In the genomic region with DNA sequence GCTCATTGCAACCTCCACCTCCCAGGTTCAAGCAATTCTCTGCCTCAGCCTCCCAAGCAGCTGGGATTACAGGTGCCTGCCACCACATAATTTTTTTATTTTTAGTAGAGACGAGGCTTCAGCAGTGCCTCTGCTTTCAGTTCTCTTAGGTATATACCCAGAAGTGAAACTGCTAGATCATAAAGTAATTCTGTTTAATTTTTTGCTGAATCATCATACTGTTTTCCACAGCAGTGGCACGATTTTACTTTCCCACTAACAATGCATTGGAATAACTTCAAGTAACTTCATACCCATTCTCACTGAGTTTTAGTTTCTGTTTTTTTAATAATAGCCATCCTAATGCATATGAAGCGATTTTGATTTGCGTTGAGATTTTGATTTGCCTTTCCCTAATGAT, we compare ENCODE assay signal across 20 cellular contexts.
DNase-seq lines count a peak whose midpoint lies in the region; ATAC-seq, FAIRE-seq and TF ChIP-seq lines count a peak whose summit lies in the region.
"Had no signal": no experiment of that assay in that cellular context is flagged by ENCODE, and none has a peak within 500 bp of the region (broad histone marks: within the 10 kb centered on the region; RNA-seq: fewer than 3 reads in every experiment).

No MANE protein-coding gene starts in this region.

- no peaks in the 10 kb centered on the region for H3K9me2 ChIP-seq in MM.1S (replicated peaks; ENCODE audit: insufficient read depth, low read length)

- POLR2A ChIA-PET in K562 (lab: Yijun Ruan, JAX) = no interaction called here

- no peaks in the 10 kb centered on the region for H3K27me3 ChIP-seq in MM.1S (replicated peaks; ENCODE audit: insufficient read depth, low read length)
- no peaks in the 10 kb centered on the region for H3K27me3 ChIP-seq in K562 (ENCODE audit: control insufficient read depth in 2 of 2, insufficient read depth in 2 of 2, low read length in 2 of 2)
- no peaks in the 10 kb centered on the region for H3K27me3 ChIP-seq in ovary
- H3K27me3 ChIP-seq: BE2C had no signal

- DNase-seq in CD14-positive monocyte (ENCODE audit: low spot score) (no peak), MM.1S (peak; percentile 31), MV-4-11 (lab: John Stamatoyannopoulos, UW) (peak; percentile 18), K562 (ENCODE audit: extremely low read depth in 1 of 4, low spot score in 3 of 4) (no peak), ovary (no peak), nephron progenitor cell (no peak)
- DNase-seq in activated CD4-positive, alpha-beta T cell treated with anti-CD3 and anti-CD28 coated beads, Interleukin-2, amount 50 U/mL, for 48 hours = no peak
- DNase-seq: ACHN; BE2C; C1 segment of cervical spinal cord; CD4-positive, alpha-beta memory T cell; DMS153; DMS79; GDM1; H7; HFFc6 had no signal

- H3K4me3 ChIP-seq in MM.1S (ENCODE audit: low read length) (no peak overlapping the region), K562 (no peak overlapping the region), ovary (no peak overlapping the region)
- H3K4me3 ChIP-seq: GM23338 had no signal

- H3K27ac Mint-ChIP-seq in CD14-positive monocyte (peak overlapping the region in 1 of 7 donors; percentile 79), nephron progenitor cell (no peak overlapping the region)
- H3K27ac Mint-ChIP-seq: CD4-positive, alpha-beta memory T cell; GM23338; HFFc6 had no signal

- FAIRE-seq in K562 (lab: Jason Lieb, UNC) = no peak
- FAIRE-seq: GM12892 had no signal

- no peak for TF ChIP-seq RAD21 in K562 (CRISPR knock-in tag; conservative IDR thresholded peaks at IDR 0.05 in 1 of 2, IDR thresholded peaks at IDR 0.05 in 1 of 2)

- no peaks in the 10 kb centered on the region for H3K36me3 Mint-ChIP-seq in CD14-positive monocyte
- H3K36me3 Mint-ChIP-seq in nephron progenitor cell (ENCODE audit: low read depth) = peaks cover 4% of the 10 kb centered on the region
- H3K36me3 Mint-ChIP-seq: CD4-positive, alpha-beta memory T cell had no signal

- 89% methylated on average over 4 of the region's 4 CpGs for WGBS in K562 (ENCODE audit: insufficient coverage, low coverage, missing lambda C conversion rate)
- 77 to 80% (median 78%) methylated on average over 4 of the region's 4 CpGs for WGBS in ovary, 3 donors

- TF ChIP-seq CTCF in CD14-positive monocyte (IDR thresholded peaks at IDR 0.05) = no peak
- TF ChIP-seq CTCF in MM.1S (IDR thresholded peaks at IDR 0.05; ENCODE audit: low read length) = no peak
- no peak for TF ChIP-seq CTCF in K562 (IDR thresholded peaks at IDR 0.05 in 2 of 3, conservative IDR thresholded peaks at IDR 0.05 in 1 of 3; ENCODE audit: insufficient read depth in 2 of 3, low read depth in 1 of 3, low read length in 3 of 3)
- no peak for TF ChIP-seq CTCF in ovary (IDR thresholded peaks at IDR 0.05)
- no peak for TF ChIP-seq CTCF in nephron progenitor cell (IDR thresholded peaks at IDR 0.05)

- H3F3A ChIP-seq in MM.1S (ENCODE audit: insufficient read depth, low read length) = no peaks in the 10 kb centered on the region

- H3K9ac ChIP-seq in MM.1S (ENCODE audit: low read length) (no peak overlapping the region), K562 (ENCODE audit: insufficient read depth in 1 of 2, low read depth in 2 of 2, low read length in 2 of 2) (no peak overlapping the region)

- peaks cover 6 to 18% (median 8%) of the 10 kb centered on the region in 7 donors for H3K9me3 Mint-ChIP-seq in CD14-positive monocyte
- H3K9me3 Mint-ChIP-seq in nephron progenitor cell = peaks cover 18% of the 10 kb centered on the region

- no peak overlapping the region for H2AFZ ChIP-seq in MM.1S (ENCODE audit: low read length)
- no peak overlapping the region for H2AFZ ChIP-seq in K562 (ENCODE audit: low read depth, low read length)
- H2AFZ ChIP-seq: GM23338 had no signal

- no peaks in the 10 kb centered on the region for H3K4me1 ChIP-seq in MM.1S (ENCODE audit: low read length)
- H3K4me1 ChIP-seq in K562 (replicated peaks in 1 of 2; ENCODE audit: control insufficient read depth in 2 of 2, insufficient read depth in 2 of 2, low read length in 2 of 2) = no peaks in the 10 kb centered on the region
- H3K4me1 ChIP-seq in ovary (ENCODE audit: insufficient read depth) = no peaks in the 10 kb centered on the region
- H3K4me1 ChIP-seq: BE2C had no signal

- H3K4me2 ChIP-seq in MM.1S (ENCODE audit: low read depth, low read length) = no peak overlapping the region
- no peak overlapping the region for H3K4me2 ChIP-seq in K562 (ENCODE audit: insufficient read depth, low read length)
- H3K4me2 ChIP-seq: GM23338 had no signal

- H3K36me3 ChIP-seq in MM.1S (replicated peaks; ENCODE audit: insufficient read depth, low read length) (no peaks in the 10 kb centered on the region), K562 (ENCODE audit: control insufficient read depth, insufficient read depth, low read length) (peaks cover 6% of the 10 kb centered on the region; the same call in 2 of the 3 replicates), ovary (no peaks in the 10 kb centered on the region)
- H3K36me3 ChIP-seq: BE2C had no signal

- no TSS peak for BruUV-seq in K562 (replicated peaks; lab: Mats Ljungman, UMichigan)

- in situ Hi-C loops in K562 (cut with MboI) = no loop called here

- no peaks in the 10 kb centered on the region for H3K79me2 ChIP-seq in MM.1S (ENCODE audit: low read length)
- no peaks in the 10 kb centered on the region for H3K79me2 ChIP-seq in K562 (ENCODE audit: control insufficient read depth, insufficient read depth, low read length)

- CTCF ChIA-PET in K562 (lab: Yijun Ruan, JAX; ENCODE audit: low intra/inter-chr PET ratio) = no interaction called here

- ATAC-seq in K562 (no peak), HG03342 (IDR thresholded peaks at IDR 0.05; ENCODE audit: unreplicated experiment) (no peak)
- ATAC-seq: GM23338, HCT116 had no signal

- H3K4me1 Mint-ChIP-seq in CD14-positive monocyte = peaks cover 12% of the 10 kb centered on the region
- no peaks in the 10 kb centered on the region for H3K4me1 Mint-ChIP-seq in nephron progenitor cell
- H3K4me1 Mint-ChIP-seq: CD4-positive, alpha-beta memory T cell; GM23338 had no signal

- H3K27me3 Mint-ChIP-seq in CD14-positive monocyte (ENCODE audit: low read depth in 3 of 3) (peaks cover 0 to 3% (median 2%) of the 10 kb centered on the region in 3 donors), nephron progenitor cell (ENCODE audit: low read depth, poor library complexity) (peaks cover 2% of the 10 kb centered on the region)

- no peaks in the 10 kb centered on the region for H4K20me1 ChIP-seq in MM.1S (ENCODE audit: insufficient read depth, low read length)
- no peaks in the 10 kb centered on the region for H4K20me1 ChIP-seq in K562 (replicated peaks; ENCODE audit: control insufficient read depth, insufficient read depth, low read length)

- TF ChIP-seq POLR2A in K562 (conservative IDR thresholded peaks at IDR 0.05) (no peak), ovary (IDR thresholded peaks at IDR 0.05) (no peak)

- intact Hi-C loops in CD14-positive monocyte (cut with micrococcal nuclease) = no loop called here
- intact Hi-C loops in K562 (cut with micrococcal nuclease) = no loop called here
- intact Hi-C loops in ovary (cut with DNase I) = no loop called here

- no peaks in the 10 kb centered on the region for H3K9me1 ChIP-seq in K562 (ENCODE audit: control insufficient read depth, insufficient read depth, low read length)

- TF ChIP-seq EP300 in K562 (IDR thresholded peaks at IDR 0.05; ENCODE audit: low read length) = no peak
- TF ChIP-seq EP300 in ovary (IDR thresholded peaks at IDR 0.05) = no peak

- H3K9me3 ChIP-seq in MM.1S (replicated peaks; ENCODE audit: insufficient read depth, low read length) (no peaks in the 10 kb centered on the region), K562 (replicated peaks; ENCODE audit: control insufficient read depth, insufficient read depth, low read depth, low read length) (peaks cover 3% of the 10 kb centered on the region; the same call in 1 of the 2 replicates), ovary (no peaks in the 10 kb centered on the region)
- H3K9me3 ChIP-seq: BE2C had no signal

- H3K27ac ChIP-seq in MM.1S (ENCODE audit: low read length) (no peak overlapping the region), K562 (ENCODE audit: extremely low read depth, low read depth, low read length) (no peak overlapping the region), ovary (no peak overlapping the region)

- H3K4me3 Mint-ChIP-seq in CD14-positive monocyte (peak overlapping the region; percentile 62 to 75), nephron progenitor cell (no peak overlapping the region)
- H3K4me3 Mint-ChIP-seq: CD4-positive, alpha-beta memory T cell; GM23338; HFFc6 had no signal

TF ChIP-seq in K562, 482 proteins besides CTCF, POLR2A, EP300 and RAD21 (continues in another document):
- TF ChIP-seq ZBTB7A (IDR thresholded peaks at IDR 0.05; ENCODE audit: borderline replicate concordance, control insufficient read depth, low read depth, low read length) (no peak), ZNF778 (CRISPR knock-in tag; IDR thresholded peaks at IDR 0.05) (no peak), CHD4 (IDR thresholded peaks at IDR 0.05; ENCODE audit: insufficient read depth, insufficient replicate concordance, low read depth, low read length, poor library complexity, severe bottlenecking) (no peak), POLR3A (IDR thresholded peaks at IDR 0.05; ENCODE audit: borderline replicate concordance, extremely low read depth, insufficient read depth, insufficient read length) (no peak), C11orf30 (IDR thresholded peaks at IDR 0.05; ENCODE audit: low read depth) (peak; percentile 60), ZKSCAN3 (CRISPR knock-in tag; IDR thresholded peaks at IDR 0.05) (no peak), ZNF316 (IDR thresholded peaks at IDR 0.05) (peak; percentile 87), MAFK (IDR thresholded peaks at IDR 0.05; ENCODE audit: low read length) (peak; percentile 76), MAFG (tag; conservative IDR thresholded peaks at IDR 0.05) (peak; percentile 68), NFE2 (IDR thresholded peaks at IDR 0.05; ENCODE audit: low read depth) (0 out of 2 replicates have a peak, but pooled peaks have one; percentile 28)
- TF ChIP-seq, protein P1, sequence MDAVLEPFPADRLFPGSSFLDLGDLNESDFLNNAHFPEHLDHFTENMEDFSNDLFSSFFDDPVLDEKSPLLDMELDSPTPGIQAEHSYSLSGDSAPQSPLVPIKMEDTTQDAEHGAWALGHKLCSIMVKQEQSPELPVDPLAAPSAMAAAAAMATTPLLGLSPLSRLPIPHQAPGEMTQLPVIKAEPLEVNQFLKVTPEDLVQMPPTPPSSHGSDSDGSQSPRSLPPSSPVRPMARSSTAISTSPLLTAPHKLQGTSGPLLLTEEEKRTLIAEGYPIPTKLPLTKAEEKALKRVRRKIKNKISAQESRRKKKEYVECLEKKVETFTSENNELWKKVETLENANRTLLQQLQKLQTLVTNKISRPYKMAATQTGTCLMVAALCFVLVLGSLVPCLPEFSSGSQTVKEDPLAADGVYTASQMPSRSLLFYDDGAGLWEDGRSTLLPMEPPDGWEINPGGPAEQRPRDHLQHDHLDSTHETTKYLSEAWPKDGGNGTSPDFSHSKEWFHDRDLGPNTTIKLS (IDR thresholded peaks at IDR 0.05; ENCODE audit: borderline replicate concordance, low read depth) = no peak

Comparison
In these comparisons a context has a peak if more than half of its experiments do, and no peak if none do; other contexts are left out.
1. DNase-seq: peak in MM.1S (single experiment) and MV-4-11 (single experiment); none in CD14-positive monocyte (single experiment), K562 (0 of 4), activated CD4-positive, alpha-beta T cell treated with anti-CD3 and anti-CD28 coated beads, Interleukin-2, amount 50 U/mL, for 48 hours (0 of 2), ovary (0 of 5) and nephron progenitor cell (single experiment).